Comparison of ENCODE assay signal across 27 cellular contexts in the genomic region with DNA sequence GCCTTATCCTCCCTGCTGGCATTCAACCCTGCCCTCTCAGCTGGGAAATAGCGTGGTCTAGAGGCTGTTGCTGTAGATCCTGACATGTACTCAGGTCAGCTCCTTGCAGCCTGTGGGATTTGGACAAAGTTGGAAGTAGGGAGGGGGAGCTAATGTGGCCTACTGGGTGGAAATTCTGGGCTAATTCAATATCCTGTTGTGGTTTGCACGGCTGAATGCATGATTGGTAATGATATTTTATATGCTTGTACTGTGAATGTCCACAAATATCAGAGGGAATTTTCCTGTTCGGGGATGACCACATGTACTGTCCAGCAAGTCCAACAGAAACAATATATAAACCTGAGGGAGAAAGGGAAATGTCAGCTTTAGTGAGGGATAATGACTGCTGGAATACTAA. TPM values are rescaled to one million over a fixed set of nuclear protein-coding genes. Genes with fewer than 3 reads are reported as not detected.
DNase-seq lines count a peak whose midpoint lies in the region; ATAC-seq, FAIRE-seq and TF ChIP-seq lines count a peak whose summit lies in the region.
"Had no signal": no experiment of that assay in that cellular context is flagged by ENCODE, and none has a peak within 500 bp of the region (broad histone marks: within the 10 kb centered on the region; RNA-seq: fewer than 3 reads in every experiment).

No MANE protein-coding gene starts in this region.

- H2AFZ ChIP-seq in HepG2 (ENCODE audit: low read length) = no peak overlapping the region
- H2AFZ ChIP-seq: GM23248 had no signal

- TF ChIP-seq CTCF in HepG2 (CRISPR knock-in tag; IDR thresholded peaks at IDR 0.05) (no peak), transverse colon (IDR thresholded peaks at IDR 0.05) (no peak), GM13977 (IDR thresholded peaks at IDR 0.05; ENCODE audit: extremely low read depth, insufficient read depth, missing control alignments) (no peak)

- CTCF ChIA-PET in HepG2 (lab: Yijun Ruan, JAX; ENCODE audit: low intra/inter-chr PET ratio, low total read pairs) = no interaction called here

- H3K36me3 ChIP-seq in HepG2 (replicated peaks in 1 of 2; ENCODE audit: control insufficient read depth in 1 of 2, insufficient read depth in 2 of 2, low read length in 2 of 2) = no peaks in the 10 kb centered on the region
- H3K36me3 ChIP-seq in transverse colon = no peaks in the 10 kb centered on the region
- H3K36me3 ChIP-seq: BLaER1, Peyer's patch had no signal

- intact Hi-C loops in HepG2 (cut with micrococcal nuclease; ENCODE audit: unreplicated experiment) = no loop called here
- intact Hi-C loops in transverse colon (cut with DNase I; ENCODE audit: low total_unique reads) = no loop called here

- peak; percentile 62 for ATAC-seq in HepG2
- ATAC-seq: CD8-positive, alpha-beta T cell; GM12878; K562; SK-N-SH treated with all-trans-retinoic acid at 6 μM for 48 hours had no signal

- H3K9ac ChIP-seq in HepG2 (ENCODE audit: insufficient read depth, low read depth, low read length) = no peak overlapping the region
- H3K9ac ChIP-seq: BLaER1, GM23248 had no signal

- TF ChIP-seq EP300 in HepG2 (IDR thresholded peaks at IDR 0.05; ENCODE audit: low read depth in 2 of 2, low read length in 2 of 2) (no peak), HepG2 (CRISPR knock-in tag; IDR thresholded peaks at IDR 0.05; ENCODE audit: borderline replicate concordance) (no peak), transverse colon (IDR thresholded peaks at IDR 0.05; ENCODE audit: low read depth) (no peak)

- no TSS peak for BruUV-seq in HepG2 (replicated peaks; lab: Mats Ljungman, UMichigan)

- WGBS in HepG2 (ENCODE audit: low lambda C conversion rate) = 43% methylated on average over 3 of the region's 3 CpGs
- 70% methylated on average over 3 of the region's 3 CpGs; no CpG with 5 or more reads in 1 of the 2 donors for WGBS in transverse colon (ENCODE audit: low coverage in 1 of 2), 2 donors

- no peak for TF ChIP-seq RAD21 in HepG2 (CRISPR knock-in tag; IDR thresholded peaks at IDR 0.05)

- H3K9me3 ChIP-seq in HepG2 (ENCODE audit: low read length) (no peaks in the 10 kb centered on the region), transverse colon (no peaks in the 10 kb centered on the region)
- H3K9me3 ChIP-seq: Peyer's patch had no signal

- H3K79me2 ChIP-seq in HepG2 (ENCODE audit: insufficient read depth, low read length) = no peaks in the 10 kb centered on the region

- DNase-seq in M059J (ENCODE audit: low read depth) = peak; percentile 28
- DNase-seq in glomerular visceral epithelial cell (ENCODE audit: extremely low spot score) = peak; percentile 91
- no peak for DNase-seq in HepG2 (ENCODE audit: low spot score)
- DNase-seq in transverse colon = no peak
- DNase-seq in NCI-H1417 treated with DMSO at 0.1 percent for 48 hours (lab: John Stamatoyannopoulos, UW) = no peak
- DNase-seq in GM13977 (ENCODE audit: low spot score) = no peak
- no peak for DNase-seq in putamen (ENCODE audit: low spot score)
- DNase-seq: Calu3; CD8-positive, alpha-beta T cell; GM23248; H9; HFFc6; MM.1S; NCI-H1048; NCI-H1436 treated with DMSO at 0.1 percent for 48 hours; NCI-H2081; NCI-H2171; NCI-H345; NCI-H524; NCI-H82; Peyer's patch had no signal

- peak overlapping the region; percentile 60 for H3K4me2 ChIP-seq in HepG2 (ENCODE audit: low read depth, low read length)
- H3K4me2 ChIP-seq: BLaER1 had no signal

- no peaks in the 10 kb centered on the region for H4K20me1 ChIP-seq in HepG2 (ENCODE audit: insufficient read depth, low read length)
- H4K20me1 ChIP-seq: BLaER1 had no signal

- TF ChIP-seq POLR2A in HepG2 (IDR thresholded peaks at IDR 0.05; ENCODE audit: insufficient read depth in 1 of 2, low read depth in 2 of 2, low read length in 2 of 2) = no peak
- no peak for TF ChIP-seq POLR2A in transverse colon (IDR thresholded peaks at IDR 0.05)

- H3K27ac ChIP-seq in HepG2 (ENCODE audit: extremely low read length, insufficient read depth, low read length) (no peak overlapping the region), transverse colon (no peak overlapping the region)
- H3K27ac ChIP-seq: BLaER1, GM23248, Peyer's patch had no signal

- in situ Hi-C loops in HepG2 (cut with HindIII; ENCODE audit: extremely low pct_ligation_motif_present, low pct_unique_long_range_greater_than_20kb) (no loop called here), transverse colon (cut with MboI; ENCODE audit: low pct_ligation_motif_present in 1 of 4, low pct_unique_long_range_greater_than_20kb in 1 of 4, low sequenced_read_pairs in 3 of 4) (loop anchor here in 2 of 4 donors (10.0 to 25.0 kb wide), 4 partner anchors 144 to 594 kb away; no protein-coding TSS in a partner anchor), GM13977 (cut with MboI; ENCODE audit: low pct_unique_long_range_greater_than_20kb, low sequenced_read_pairs, unreplicated experiment) (loop anchor here (25.0 kb wide), 1 partner anchor 137 kb away; no protein-coding TSS in a partner anchor)

- H3K4me3 ChIP-seq in HepG2 (replicated peaks in 1 of 3; ENCODE audit: insufficient read depth in 1 of 3, low read depth in 2 of 3, low read length in 3 of 3) (peak overlapping the region in 1 of 3 experiments; percentile 17; a peak in 1 of 6 replicates), transverse colon (no peak overlapping the region)
- H3K4me3 ChIP-seq: BLaER1, GM12878, GM23248, K562, Peyer's patch had no signal

- H3K4me1 ChIP-seq in HepG2 (ENCODE audit: insufficient read depth, low read length) = peaks cover 22% of the 10 kb centered on the region
- H3K4me1 ChIP-seq in transverse colon = no peaks in the 10 kb centered on the region
- H3K4me1 ChIP-seq: Peyer's patch had no signal

- H3K27me3 ChIP-seq in HepG2 (ENCODE audit: control insufficient read depth in 1 of 2, insufficient read depth in 2 of 2, low read length in 2 of 2) = no peaks in the 10 kb centered on the region
- H3K27me3 ChIP-seq in transverse colon = no peaks in the 10 kb centered on the region
- H3K27me3 ChIP-seq: BLaER1, Peyer's patch had no signal

- POLR2A ChIA-PET in HepG2 (lab: Yijun Ruan, JAX) = no interaction called here

- no peak for FAIRE-seq in HepG2 (lab: Jason Lieb, UNC)
- FAIRE-seq: GM12878, K562 had no signal

TF ChIP-seq in HepG2, 621 proteins besides CTCF, POLR2A, EP300 and RAD21:
- TF ChIP-seq BHLHE40 (IDR thresholded peaks at IDR 0.05; ENCODE audit: low read length) = no peak
- no peak for TF ChIP-seq STAG1 (CRISPR knock-in tag; IDR thresholded peaks at IDR 0.05)
- TF ChIP-seq SP1 (IDR thresholded peaks at IDR 0.05) = no peak
- no peak for TF ChIP-seq SP1 (CRISPR knock-in tag; IDR thresholded peaks at IDR 0.05)
- TF ChIP-seq, protein P1, sequence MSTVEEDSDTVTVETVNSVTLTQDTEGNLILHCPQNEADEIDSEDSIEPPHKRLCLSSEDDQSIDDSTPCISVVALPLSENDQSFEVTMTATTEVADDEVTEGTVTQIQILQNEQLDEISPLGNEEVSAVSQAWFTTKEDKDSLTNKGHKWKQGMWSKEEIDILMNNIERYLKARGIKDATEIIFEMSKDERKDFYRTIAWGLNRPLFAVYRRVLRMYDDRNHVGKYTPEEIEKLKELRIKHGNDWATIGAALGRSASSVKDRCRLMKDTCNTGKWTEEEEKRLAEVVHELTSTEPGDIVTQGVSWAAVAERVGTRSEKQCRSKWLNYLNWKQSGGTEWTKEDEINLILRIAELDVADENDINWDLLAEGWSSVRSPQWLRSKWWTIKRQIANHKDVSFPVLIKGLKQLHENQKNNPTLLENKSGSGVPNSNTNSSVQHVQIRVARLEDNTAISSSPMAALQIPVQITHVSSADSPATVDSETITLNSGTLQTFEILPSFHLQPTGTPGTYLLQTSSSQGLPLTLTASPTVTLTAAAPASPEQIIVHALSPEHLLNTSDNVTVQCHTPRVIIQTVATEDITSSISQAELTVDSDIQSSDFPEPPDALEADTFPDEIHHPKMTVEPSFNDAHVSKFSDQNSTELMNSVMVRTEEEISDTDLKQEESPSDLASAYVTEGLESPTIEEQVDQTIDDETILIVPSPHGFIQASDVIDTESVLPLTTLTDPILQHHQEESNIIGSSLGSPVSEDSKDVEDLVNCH (CRISPR knock-in tag; IDR thresholded peaks at IDR 0.05) = no peak

RNA-seq across cellular contexts. Expression of a gene that starts 22.1 kb away (rescaled TPM):
- not detected in 2 replicates for total RNA-seq in M059J (2014; rRNA removed; shearing (Covaris generic))
- total RNA-seq in HepG2 (2016; rRNA removed; fragmentation: Illumina TruSeq; extraction: Trizol) (not detected in 2 replicates), transverse colon (not detected)
- total RNA-seq in HepG2 (2016; cell fraction: cytosol; rRNA removed; fragmentation: Illumina TruSeq; extraction: Trizol; ENCODE audit: low read depth) = not detected in 2 replicates
- not detected in 2 replicates for total RNA-seq in HepG2 (2016; cell fraction: insoluble cytoplasmic fraction; rRNA removed; fragmentation: Illumina TruSeq; extraction: Trizol)
- total RNA-seq in HepG2 (2016; cell fraction: membrane; rRNA removed; fragmentation: Illumina TruSeq; extraction: Trizol) = not detected in 2 replicates
- total RNA-seq in HepG2 (2016; cell fraction: nucleus; rRNA removed; fragmentation: Illumina TruSeq; extraction: Trizol) = not detected in 2 replicates
- not detected in 2 replicates for polyA plus RNA-seq in HepG2 (2011; rRNA removed)
- polyA plus RNA-seq in HepG2 (2011; cell fraction: cytosol; rRNA removed) = not detected in 2 replicates
- not detected in 2 replicates for polyA plus RNA-seq in HepG2 (2011; cell fraction: nucleus; rRNA removed)
- polyA plus RNA-seq in HepG2 (2012) = not detected in 2 replicates
- not detected in 2 replicates for polyA plus RNA-seq in HepG2 (2016; cell fraction: cytosol; fragmentation: Illumina TruSeq; extraction: Trizol; ENCODE audit: low read depth)
- not detected in 2 replicates for polyA plus RNA-seq in HepG2 (2016; cell fraction: insoluble cytoplasmic fraction; fragmentation: Illumina TruSeq; extraction: Trizol; ENCODE audit: low read depth)
- polyA plus RNA-seq in HepG2 (2016; cell fraction: membrane; fragmentation: Illumina TruSeq; extraction: Trizol; ENCODE audit: low read depth) = not detected in 2 replicates
- not detected in 2 replicates for polyA plus RNA-seq in HepG2 (2016; cell fraction: nucleus; fragmentation: Illumina TruSeq; extraction: Trizol; ENCODE audit: insufficient read depth, low read depth)
- polyA minus RNA-seq in HepG2 (2011; rRNA and poly(A)+ RNA removed; ENCODE audit: low replicate concordance) = not detected in 2 replicates
- not detected in 2 replicates for polyA minus RNA-seq in HepG2 (2011; cell fraction: cytosol; rRNA and poly(A)+ RNA removed)
- not detected in 2 replicates for polyA minus RNA-seq in HepG2 (2011; cell fraction: nucleus; rRNA and poly(A)+ RNA removed)
- total RNA-seq: Calu3; CD8-positive, alpha-beta T cell; GM12878; GM23248; H9; HFFc6; K562; LHCN-M2; OCI-LY7; Peyer's patch had no signal
- polyA plus RNA-seq: GM12878, GM23248, K562 had no signal

Comparison
In these comparisons a context has a peak if more than half of its experiments do, and no peak if none do; other contexts are left out.
1. DNase-seq: peak in M059J (single experiment) and glomerular visceral epithelial cell (single experiment); none in HepG2 (single experiment), transverse colon (single experiment), NCI-H1417 treated with DMSO at 0.1 percent for 48 hours (single experiment), GM13977 (single experiment) and putamen (single experiment).